ENCODE assay signal across 19 cellular contexts in the genomic region with DNA sequence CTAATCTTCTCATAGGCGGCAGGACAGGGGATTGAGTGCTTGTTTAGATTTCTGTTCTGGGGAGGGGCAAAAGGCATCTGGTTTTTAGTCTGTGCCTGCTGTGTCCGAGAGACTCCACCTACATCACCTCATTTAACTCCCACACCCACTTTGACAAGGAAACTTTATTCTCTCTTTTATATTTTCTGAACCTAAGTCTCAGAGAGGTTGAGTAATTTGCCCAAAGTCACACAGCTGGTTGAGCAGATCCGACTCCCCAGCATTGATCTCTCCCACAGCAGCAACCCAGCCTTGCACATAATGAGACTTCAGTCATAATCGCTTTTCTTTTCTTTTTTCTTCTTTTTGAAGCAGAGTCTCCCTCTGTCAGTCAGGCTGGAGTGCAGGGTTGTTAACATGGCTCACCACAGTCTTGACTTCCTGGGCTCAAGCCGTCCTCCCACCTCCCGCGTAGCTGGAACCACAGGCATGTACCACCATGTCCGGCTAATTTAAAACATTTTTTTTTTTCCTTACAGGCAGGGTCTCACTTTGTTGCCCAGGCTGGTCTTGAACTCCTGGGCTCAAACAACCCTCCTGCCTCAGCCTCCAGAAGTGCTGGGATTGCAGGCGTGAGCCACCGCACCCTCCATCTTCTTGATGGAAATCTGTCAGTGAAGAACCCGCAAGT. TPM values are rescaled to one million over a fixed set of nuclear protein-coding genes. Genes with fewer than 3 reads are reported as not detected.
DNase-seq lines count a peak whose midpoint lies in the region; ATAC-seq and TF ChIP-seq lines count a peak whose summit lies in the region.
"Had no signal": no experiment of that assay in that cellular context is flagged by ENCODE, and none has a peak within 500 bp of the region (broad histone marks: within the 10 kb centered on the region; RNA-seq: fewer than 3 reads in every experiment).

No MANE protein-coding gene starts in this region.

- H3K27me3 ChIP-seq in mammary epithelial cell (ENCODE audit: insufficient read depth, low read length) = no peaks in the 10 kb centered on the region
- H3K27me3 ChIP-seq: heart left ventricle had no signal

- H3K27ac ChIP-seq in mammary epithelial cell (ENCODE audit: insufficient read depth, low read depth, low read length) = no peak overlapping the region
- H3K27ac ChIP-seq: heart left ventricle, sigmoid colon, thoracic aorta had no signal

- DNase-seq in EL (peak; percentile 82), RPMI7951 (ENCODE audit: low read depth) (peak; percentile 68), mammary epithelial cell (no peak), mesenteric fat pad (ENCODE audit: low spot score) (peak; percentile 53), CD1c-positive myeloid dendritic cell (ENCODE audit: extremely low spot score) (no peak), AML-193 (lab: John Stamatoyannopoulos, UW) (no peak), D341Med (ENCODE audit: low spot score) (no peak)
- DNase-seq: activated T-cell treated with anti-CD3 and anti-CD28 coated beads, Interleukin-2, amount 50 U/mL, for 24 hours; CD4-positive, CD25-positive, alpha-beta regulatory T cell; cerebellar nuclear complex; HCEC 1CT; heart left ventricle; NCI-H1092; occipital lobe; SIG-M5; sigmoid colon; stimulated activated CD4-positive, alpha-beta T cell treated with anti-CD3 and anti-CD28 coated beads, Interleukin-2, amount 100 ng/mL, for 48 hours had no signal

- no peak for ATAC-seq in HG03135 (IDR thresholded peaks at IDR 0.05; ENCODE audit: unreplicated experiment)
- ATAC-seq: heart left ventricle had no signal

- dilution Hi-C loops in mammary epithelial cell (cut with HindIII; ENCODE audit: low sequenced_read_pairs) = no loop called here

- H4K20me1 ChIP-seq in mammary epithelial cell (ENCODE audit: insufficient read depth, low read length) = no peaks in the 10 kb centered on the region

- in situ Hi-C loops in mammary epithelial cell (cut with MboI; ENCODE audit: low sequenced_read_pairs in 2 of 2) = no loop called here

- H3K9me3 ChIP-seq in mammary epithelial cell (replicated peaks; ENCODE audit: insufficient read depth, low read length) = no peaks in the 10 kb centered on the region
- H3K9me3 ChIP-seq: heart left ventricle, sigmoid colon, thoracic aorta had no signal

- no peak overlapping the region for H3K4me3 ChIP-seq in mammary epithelial cell (replicated peaks in 1 of 3; ENCODE audit: insufficient read depth in 1 of 3, low read depth in 2 of 3, low read length in 3 of 3)
- H3K4me3 ChIP-seq: heart left ventricle, sigmoid colon, thoracic aorta had no signal

- BruUV-seq in mammary epithelial cell (replicated peaks; lab: Mats Ljungman, UMichigan) = no TSS peak

- H3K36me3 ChIP-seq in mammary epithelial cell (ENCODE audit: insufficient read depth, low read length) = no peaks in the 10 kb centered on the region
- H3K36me3 ChIP-seq: heart left ventricle, sigmoid colon, thoracic aorta had no signal

- peak overlapping the region; percentile 68 for H3K4me2 ChIP-seq in mammary epithelial cell (ENCODE audit: insufficient read depth, low read depth, low read length)

- H3K4me1 ChIP-seq in mammary epithelial cell (ENCODE audit: insufficient read depth, low read length) = peaks cover 15% of the 10 kb centered on the region
- H3K4me1 ChIP-seq: sigmoid colon had no signal

- H2AFZ ChIP-seq in mammary epithelial cell (ENCODE audit: low read depth, low read length) = peak overlapping the region; percentile 49

- CTCF ChIA-PET in mammary epithelial cell (lab: Charles Lee; ENCODE audit: low non-redundant PET) = no interaction called here

- WGBS in mammary epithelial cell (ENCODE audit: low coverage, missing lambda C conversion rate) = 56% methylated on average over 11 of the region's 11 CpGs

- H3K9ac ChIP-seq in mammary epithelial cell (ENCODE audit: insufficient read depth, low read length) = no peak overlapping the region

- intact Hi-C loops in mammary epithelial cell (cut with micrococcal nuclease) = no loop called here

- no peaks in the 10 kb centered on the region for H3K79me2 ChIP-seq in mammary epithelial cell (ENCODE audit: insufficient read depth, low read length)

- no peak for TF ChIP-seq CTCF in mammary epithelial cell (conservative IDR thresholded peaks at IDR 0.05 in 1 of 2, IDR thresholded peaks at IDR 0.05 in 1 of 2; ENCODE audit: extremely low read depth in 1 of 2, insufficient read depth in 1 of 2, low read depth in 1 of 2, low read length in 2 of 2)

RNA-seq across cellular contexts. Expression of a gene that starts 36.5 kb away (rescaled TPM):
- 0.36 and 0.59 TPM in 2 replicates for total RNA-seq in RPMI7951 (2014; rRNA removed; shearing (Covaris generic))
- total RNA-seq in mammary epithelial cell = 1 to 10 TPM in 1 of 2 donors, under 1 TPM in 1; under 0.01 to 1.8 TPM
- polyA plus RNA-seq in mammary epithelial cell = 0.50 TPM
- 2.3 TPM for polyA minus RNA-seq in mammary epithelial cell
- 5.7 TPM for total RNA-seq in mesenteric fat pad

Comparison
In these comparisons a context has a peak if more than half of its experiments do, and no peak if none do; other contexts are left out.
1. DNase-seq: peak in EL (single experiment), RPMI7951 (single experiment) and mesenteric fat pad (single experiment); none in mammary epithelial cell (single experiment), CD1c-positive myeloid dendritic cell (single experiment), AML-193 (0 of 2) and D341Med (single experiment).